ENCODE assay signal across 1 cellular context in the genomic region with DNA sequence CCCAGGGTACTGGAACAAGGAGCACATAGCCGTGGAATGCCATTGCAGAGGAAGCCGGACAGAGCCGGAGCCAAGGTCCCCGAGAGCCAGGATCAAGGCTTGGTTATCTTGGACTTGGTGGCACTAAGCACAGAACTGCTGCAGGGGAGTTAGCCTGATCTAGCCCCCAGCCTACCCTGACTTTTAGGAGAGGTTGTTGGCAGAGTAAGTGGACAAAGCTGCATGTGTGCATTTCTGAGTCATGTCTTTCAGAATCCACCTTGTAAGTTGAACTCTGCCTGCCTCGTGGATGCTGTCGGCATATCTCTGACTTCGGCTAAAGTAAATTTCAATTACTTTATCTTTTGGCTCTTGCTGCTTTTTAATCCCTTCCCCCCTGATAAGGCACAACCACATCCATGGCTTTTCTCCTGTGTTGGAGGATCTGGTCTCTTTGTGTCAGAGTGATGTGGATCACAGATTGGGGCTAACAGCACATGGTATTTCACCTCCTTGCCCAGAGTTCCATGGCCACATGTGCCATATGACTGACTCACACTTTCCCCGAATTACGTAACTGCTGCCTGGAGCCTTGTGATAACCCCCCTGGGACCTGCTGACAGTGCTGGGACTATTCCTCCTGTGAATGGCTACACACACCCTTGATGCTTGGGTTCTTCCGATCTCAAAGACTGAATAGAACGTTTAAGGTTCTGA.
TF ChIP-seq lines count a peak whose summit lies in the region.

No MANE protein-coding gene starts in this region.

TF ChIP-seq in K562, 482 proteins besides CTCF, POLR2A, EP300 and RAD21 (continued from another document and continues in another):
- TF ChIP-seq, protein P1, sequence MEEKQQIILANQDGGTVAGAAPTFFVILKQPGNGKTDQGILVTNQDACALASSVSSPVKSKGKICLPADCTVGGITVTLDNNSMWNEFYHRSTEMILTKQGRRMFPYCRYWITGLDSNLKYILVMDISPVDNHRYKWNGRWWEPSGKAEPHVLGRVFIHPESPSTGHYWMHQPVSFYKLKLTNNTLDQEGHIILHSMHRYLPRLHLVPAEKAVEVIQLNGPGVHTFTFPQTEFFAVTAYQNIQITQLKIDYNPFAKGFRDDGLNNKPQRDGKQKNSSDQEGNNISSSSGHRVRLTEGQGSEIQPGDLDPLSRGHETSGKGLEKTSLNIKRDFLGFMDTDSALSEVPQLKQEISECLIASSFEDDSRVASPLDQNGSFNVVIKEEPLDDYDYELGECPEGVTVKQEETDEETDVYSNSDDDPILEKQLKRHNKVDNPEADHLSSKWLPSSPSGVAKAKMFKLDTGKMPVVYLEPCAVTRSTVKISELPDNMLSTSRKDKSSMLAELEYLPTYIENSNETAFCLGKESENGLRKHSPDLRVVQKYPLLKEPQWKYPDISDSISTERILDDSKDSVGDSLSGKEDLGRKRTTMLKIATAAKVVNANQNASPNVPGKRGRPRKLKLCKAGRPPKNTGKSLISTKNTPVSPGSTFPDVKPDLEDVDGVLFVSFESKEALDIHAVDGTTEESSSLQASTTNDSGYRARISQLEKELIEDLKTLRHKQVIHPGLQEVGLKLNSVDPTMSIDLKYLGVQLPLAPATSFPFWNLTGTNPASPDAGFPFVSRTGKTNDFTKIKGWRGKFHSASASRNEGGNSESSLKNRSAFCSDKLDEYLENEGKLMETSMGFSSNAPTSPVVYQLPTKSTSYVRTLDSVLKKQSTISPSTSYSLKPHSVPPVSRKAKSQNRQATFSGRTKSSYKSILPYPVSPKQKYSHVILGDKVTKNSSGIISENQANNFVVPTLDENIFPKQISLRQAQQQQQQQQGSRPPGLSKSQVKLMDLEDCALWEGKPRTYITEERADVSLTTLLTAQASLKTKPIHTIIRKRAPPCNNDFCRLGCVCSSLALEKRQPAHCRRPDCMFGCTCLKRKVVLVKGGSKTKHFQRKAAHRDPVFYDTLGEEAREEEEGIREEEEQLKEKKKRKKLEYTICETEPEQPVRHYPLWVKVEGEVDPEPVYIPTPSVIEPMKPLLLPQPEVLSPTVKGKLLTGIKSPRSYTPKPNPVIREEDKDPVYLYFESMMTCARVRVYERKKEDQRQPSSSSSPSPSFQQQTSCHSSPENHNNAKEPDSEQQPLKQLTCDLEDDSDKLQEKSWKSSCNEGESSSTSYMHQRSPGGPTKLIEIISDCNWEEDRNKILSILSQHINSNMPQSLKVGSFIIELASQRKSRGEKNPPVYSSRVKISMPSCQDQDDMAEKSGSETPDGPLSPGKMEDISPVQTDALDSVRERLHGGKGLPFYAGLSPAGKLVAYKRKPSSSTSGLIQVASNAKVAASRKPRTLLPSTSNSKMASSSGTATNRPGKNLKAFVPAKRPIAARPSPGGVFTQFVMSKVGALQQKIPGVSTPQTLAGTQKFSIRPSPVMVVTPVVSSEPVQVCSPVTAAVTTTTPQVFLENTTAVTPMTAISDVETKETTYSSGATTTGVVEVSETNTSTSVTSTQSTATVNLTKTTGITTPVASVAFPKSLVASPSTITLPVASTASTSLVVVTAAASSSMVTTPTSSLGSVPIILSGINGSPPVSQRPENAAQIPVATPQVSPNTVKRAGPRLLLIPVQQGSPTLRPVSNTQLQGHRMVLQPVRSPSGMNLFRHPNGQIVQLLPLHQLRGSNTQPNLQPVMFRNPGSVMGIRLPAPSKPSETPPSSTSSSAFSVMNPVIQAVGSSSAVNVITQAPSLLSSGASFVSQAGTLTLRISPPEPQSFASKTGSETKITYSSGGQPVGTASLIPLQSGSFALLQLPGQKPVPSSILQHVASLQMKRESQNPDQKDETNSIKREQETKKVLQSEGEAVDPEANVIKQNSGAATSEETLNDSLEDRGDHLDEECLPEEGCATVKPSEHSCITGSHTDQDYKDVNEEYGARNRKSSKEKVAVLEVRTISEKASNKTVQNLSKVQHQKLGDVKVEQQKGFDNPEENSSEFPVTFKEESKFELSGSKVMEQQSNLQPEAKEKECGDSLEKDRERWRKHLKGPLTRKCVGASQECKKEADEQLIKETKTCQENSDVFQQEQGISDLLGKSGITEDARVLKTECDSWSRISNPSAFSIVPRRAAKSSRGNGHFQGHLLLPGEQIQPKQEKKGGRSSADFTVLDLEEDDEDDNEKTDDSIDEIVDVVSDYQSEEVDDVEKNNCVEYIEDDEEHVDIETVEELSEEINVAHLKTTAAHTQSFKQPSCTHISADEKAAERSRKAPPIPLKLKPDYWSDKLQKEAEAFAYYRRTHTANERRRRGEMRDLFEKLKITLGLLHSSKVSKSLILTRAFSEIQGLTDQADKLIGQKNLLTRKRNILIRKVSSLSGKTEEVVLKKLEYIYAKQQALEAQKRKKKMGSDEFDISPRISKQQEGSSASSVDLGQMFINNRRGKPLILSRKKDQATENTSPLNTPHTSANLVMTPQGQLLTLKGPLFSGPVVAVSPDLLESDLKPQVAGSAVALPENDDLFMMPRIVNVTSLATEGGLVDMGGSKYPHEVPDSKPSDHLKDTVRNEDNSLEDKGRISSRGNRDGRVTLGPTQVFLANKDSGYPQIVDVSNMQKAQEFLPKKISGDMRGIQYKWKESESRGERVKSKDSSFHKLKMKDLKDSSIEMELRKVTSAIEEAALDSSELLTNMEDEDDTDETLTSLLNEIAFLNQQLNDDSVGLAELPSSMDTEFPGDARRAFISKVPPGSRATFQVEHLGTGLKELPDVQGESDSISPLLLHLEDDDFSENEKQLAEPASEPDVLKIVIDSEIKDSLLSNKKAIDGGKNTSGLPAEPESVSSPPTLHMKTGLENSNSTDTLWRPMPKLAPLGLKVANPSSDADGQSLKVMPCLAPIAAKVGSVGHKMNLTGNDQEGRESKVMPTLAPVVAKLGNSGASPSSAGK (IDR thresholded peaks at IDR 0.05) = peak; percentile 46; the same call in 1 of the 2 replicates
- TF ChIP-seq FOSL1 (tag; conservative IDR thresholded peaks at IDR 0.05) (peak; percentile 96), CREB1 (IDR thresholded peaks at IDR 0.05) (peak; percentile 41; the same call in 1 of the 2 replicates), CREB1 (CRISPR knock-in tag; IDR thresholded peaks at IDR 0.05) (no peak), REST (CRISPR knock-in tag; IDR thresholded peaks at IDR 0.05; ENCODE audit: low read depth) (no peak), FOXA3 (CRISPR knock-in tag; conservative IDR thresholded peaks at IDR 0.05 in 1 of 2, IDR thresholded peaks at IDR 0.05 in 1 of 2) (no peak), TRIM24 (IDR thresholded peaks at IDR 0.05) (peak; percentile 89 to 90), ZNF347 (CRISPR knock-in tag; IDR thresholded peaks at IDR 0.05; ENCODE audit: low read depth) (no peak), CHCHD3 (CRISPR knock-in tag; IDR thresholded peaks at IDR 0.05) (no peak), MYNN (IDR thresholded peaks at IDR 0.05) (0 out of 2 replicates have a peak, but pooled peaks have one; percentile 39), MYNN (CRISPR knock-in tag; IDR thresholded peaks at IDR 0.05) (no peak), NR4A1 (CRISPR knock-in tag; IDR thresholded peaks at IDR 0.05) (no peak), NR4A1 (tag; IDR thresholded peaks at IDR 0.05) (peak; percentile 41; the same call in 1 of the 2 replicates)
- TF ChIP-seq, protein P2, sequence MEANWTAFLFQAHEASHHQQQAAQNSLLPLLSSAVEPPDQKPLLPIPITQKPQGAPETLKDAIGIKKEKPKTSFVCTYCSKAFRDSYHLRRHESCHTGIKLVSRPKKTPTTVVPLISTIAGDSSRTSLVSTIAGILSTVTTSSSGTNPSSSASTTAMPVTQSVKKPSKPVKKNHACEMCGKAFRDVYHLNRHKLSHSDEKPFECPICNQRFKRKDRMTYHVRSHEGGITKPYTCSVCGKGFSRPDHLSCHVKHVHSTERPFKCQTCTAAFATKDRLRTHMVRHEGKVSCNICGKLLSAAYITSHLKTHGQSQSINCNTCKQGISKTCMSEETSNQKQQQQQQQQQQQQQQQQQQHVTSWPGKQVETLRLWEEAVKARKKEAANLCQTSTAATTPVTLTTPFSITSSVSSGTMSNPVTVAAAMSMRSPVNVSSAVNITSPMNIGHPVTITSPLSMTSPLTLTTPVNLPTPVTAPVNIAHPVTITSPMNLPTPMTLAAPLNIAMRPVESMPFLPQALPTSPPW (CRISPR knock-in tag; IDR thresholded peaks at IDR 0.05) = peak; percentile 30
- TF ChIP-seq, protein P3, sequence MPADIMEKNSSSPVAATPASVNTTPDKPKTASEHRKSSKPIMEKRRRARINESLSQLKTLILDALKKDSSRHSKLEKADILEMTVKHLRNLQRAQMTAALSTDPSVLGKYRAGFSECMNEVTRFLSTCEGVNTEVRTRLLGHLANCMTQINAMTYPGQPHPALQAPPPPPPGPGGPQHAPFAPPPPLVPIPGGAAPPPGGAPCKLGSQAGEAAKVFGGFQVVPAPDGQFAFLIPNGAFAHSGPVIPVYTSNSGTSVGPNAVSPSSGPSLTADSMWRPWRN (IDR thresholded peaks at IDR 0.05; ENCODE audit: low read depth) = peak; percentile 97
- TF ChIP-seq, protein P4, sequence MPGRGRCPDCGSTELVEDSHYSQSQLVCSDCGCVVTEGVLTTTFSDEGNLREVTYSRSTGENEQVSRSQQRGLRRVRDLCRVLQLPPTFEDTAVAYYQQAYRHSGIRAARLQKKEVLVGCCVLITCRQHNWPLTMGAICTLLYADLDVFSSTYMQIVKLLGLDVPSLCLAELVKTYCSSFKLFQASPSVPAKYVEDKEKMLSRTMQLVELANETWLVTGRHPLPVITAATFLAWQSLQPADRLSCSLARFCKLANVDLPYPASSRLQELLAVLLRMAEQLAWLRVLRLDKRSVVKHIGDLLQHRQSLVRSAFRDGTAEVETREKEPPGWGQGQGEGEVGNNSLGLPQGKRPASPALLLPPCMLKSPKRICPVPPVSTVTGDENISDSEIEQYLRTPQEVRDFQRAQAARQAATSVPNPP (IDR thresholded peaks at IDR 0.05; ENCODE audit: borderline replicate concordance, insufficient read depth, insufficient read length) = no peak
- TF ChIP-seq, protein P5, sequence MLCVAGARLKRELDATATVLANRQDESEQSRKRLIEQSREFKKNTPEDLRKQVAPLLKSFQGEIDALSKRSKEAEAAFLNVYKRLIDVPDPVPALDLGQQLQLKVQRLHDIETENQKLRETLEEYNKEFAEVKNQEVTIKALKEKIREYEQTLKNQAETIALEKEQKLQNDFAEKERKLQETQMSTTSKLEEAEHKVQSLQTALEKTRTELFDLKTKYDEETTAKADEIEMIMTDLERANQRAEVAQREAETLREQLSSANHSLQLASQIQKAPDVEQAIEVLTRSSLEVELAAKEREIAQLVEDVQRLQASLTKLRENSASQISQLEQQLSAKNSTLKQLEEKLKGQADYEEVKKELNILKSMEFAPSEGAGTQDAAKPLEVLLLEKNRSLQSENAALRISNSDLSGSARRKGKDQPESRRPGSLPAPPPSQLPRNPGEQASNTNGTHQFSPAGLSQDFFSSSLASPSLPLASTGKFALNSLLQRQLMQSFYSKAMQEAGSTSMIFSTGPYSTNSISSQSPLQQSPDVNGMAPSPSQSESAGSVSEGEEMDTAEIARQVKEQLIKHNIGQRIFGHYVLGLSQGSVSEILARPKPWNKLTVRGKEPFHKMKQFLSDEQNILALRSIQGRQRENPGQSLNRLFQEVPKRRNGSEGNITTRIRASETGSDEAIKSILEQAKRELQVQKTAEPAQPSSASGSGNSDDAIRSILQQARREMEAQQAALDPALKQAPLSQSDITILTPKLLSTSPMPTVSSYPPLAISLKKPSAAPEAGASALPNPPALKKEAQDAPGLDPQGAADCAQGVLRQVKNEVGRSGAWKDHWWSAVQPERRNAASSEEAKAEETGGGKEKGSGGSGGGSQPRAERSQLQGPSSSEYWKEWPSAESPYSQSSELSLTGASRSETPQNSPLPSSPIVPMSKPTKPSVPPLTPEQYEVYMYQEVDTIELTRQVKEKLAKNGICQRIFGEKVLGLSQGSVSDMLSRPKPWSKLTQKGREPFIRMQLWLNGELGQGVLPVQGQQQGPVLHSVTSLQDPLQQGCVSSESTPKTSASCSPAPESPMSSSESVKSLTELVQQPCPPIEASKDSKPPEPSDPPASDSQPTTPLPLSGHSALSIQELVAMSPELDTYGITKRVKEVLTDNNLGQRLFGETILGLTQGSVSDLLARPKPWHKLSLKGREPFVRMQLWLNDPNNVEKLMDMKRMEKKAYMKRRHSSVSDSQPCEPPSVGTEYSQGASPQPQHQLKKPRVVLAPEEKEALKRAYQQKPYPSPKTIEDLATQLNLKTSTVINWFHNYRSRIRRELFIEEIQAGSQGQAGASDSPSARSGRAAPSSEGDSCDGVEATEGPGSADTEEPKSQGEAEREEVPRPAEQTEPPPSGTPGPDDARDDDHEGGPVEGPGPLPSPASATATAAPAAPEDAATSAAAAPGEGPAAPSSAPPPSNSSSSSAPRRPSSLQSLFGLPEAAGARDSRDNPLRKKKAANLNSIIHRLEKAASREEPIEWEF (CRISPR knock-in tag; IDR thresholded peaks at IDR 0.05) = no peak
